8 cellular contexts compared by ENCODE assay signal in genomic region chr1:39919545-39919944, GRCh38. TPM values are rescaled to one million over a fixed set of nuclear protein-coding genes. Genes with fewer than 3 reads are reported as not detected.
DNase-seq lines count a peak whose midpoint lies in the region; ATAC-seq and TF ChIP-seq lines count a peak whose summit lies in the region.

No MANE protein-coding gene starts in this region.

- H3K9me3 ChIP-seq in upper lobe of right lung = no peaks in the 10 kb centered on the region

- POLR2A ChIA-PET in activated CD8-positive, alpha-beta T cell treated with anti-CD3 and anti-CD28 coated beads, Interleukin-2, amount 10 ng/mL, durations not matched to agents 7 days and 5 days (lab: Charles Lee) = interaction anchor here (1.0 kb wide), 1 partner anchor 17 kb away, joined by 3 read pairs; no protein-coding TSS in a partner anchor

- H3K4me3 ChIP-seq in upper lobe of right lung = no peak overlapping the region

- intact Hi-C loops in natural killer cell (cut with micrococcal nuclease) = loop anchor here (1.0 to 2.0 kb wide), 2 partner anchors 53 to 113 kb away; no protein-coding TSS in a partner anchor
- intact Hi-C loops in upper lobe of right lung (cut with DNase I) = loop anchor here (10.0 kb wide), 1 partner anchor 45 kb away; no protein-coding TSS in a partner anchor

- H3K27ac ChIP-seq in upper lobe of right lung = no peak overlapping the region

- DNase-seq in G401 (ENCODE audit: low spot score) = peak; percentile 74
- peak; percentile 97 for DNase-seq in NCI-H748 (lab: John Stamatoyannopoulos, UW; ENCODE audit: unreplicated experiment)
- peak; percentile 50 for DNase-seq in activated CD8-positive, alpha-beta T cell treated with anti-CD3 and anti-CD28 coated beads, Interleukin-2, amount 10 ng/mL, durations not matched to agents 7 days and 5 days
- no peak for DNase-seq in natural killer cell
- DNase-seq in upper lobe of right lung = peak; percentile 77

- H3K36me3 ChIP-seq in upper lobe of right lung = no peaks in the 10 kb centered on the region

- no peaks in the 10 kb centered on the region for H3K4me1 ChIP-seq in upper lobe of right lung

- ATAC-seq in HG03521 (IDR thresholded peaks at IDR 0.05; ENCODE audit: unreplicated experiment) (peak; percentile 46), esophagus mucosa (peak; percentile 92), natural killer cell (peak; percentile 64 to 86 (median 82)), upper lobe of right lung (peak; percentile 98), HG03135 (IDR thresholded peaks at IDR 0.05; ENCODE audit: unreplicated experiment) (no peak)
- ATAC-seq in activated CD8-positive, alpha-beta T cell treated with anti-CD3 and anti-CD28 coated beads, Interleukin-2, amount 10 ng/mL, durations not matched to agents 7 days and 5 days = peak; percentile 95

- CTCF ChIA-PET in activated CD8-positive, alpha-beta T cell treated with anti-CD3 and anti-CD28 coated beads, Interleukin-2, amount 10 ng/mL, durations not matched to agents 7 days and 5 days (lab: Charles Lee) = interaction anchor here (0.7 to 10.1 kb wide), 36 partner anchors 10 to 313 kb away, joined by 3 to 150 read pairs (median 6); partner anchors contain the start of genes CAP1, MFSD2A and MYCL

- H3K4me1 Mint-ChIP-seq in activated CD8-positive, alpha-beta T cell treated with anti-CD3 and anti-CD28 coated beads, Interleukin-2, amount 10 ng/mL, durations not matched to agents 7 days and 5 days (ENCODE audit: low read depth) = no peaks in the 10 kb centered on the region
- H3K4me1 Mint-ChIP-seq in natural killer cell = no peaks in the 10 kb centered on the region

- in situ Hi-C loops in G401 (cut with HindIII; ENCODE audit: low sequenced_read_pairs) = no loop called here

- no peak overlapping the region for H3K27ac Mint-ChIP-seq in activated CD8-positive, alpha-beta T cell treated with anti-CD3 and anti-CD28 coated beads, Interleukin-2, amount 10 ng/mL, durations not matched to agents 7 days and 5 days
- H3K27ac Mint-ChIP-seq in natural killer cell = no peak overlapping the region

- no peaks in the 10 kb centered on the region for H3K9me3 Mint-ChIP-seq in activated CD8-positive, alpha-beta T cell treated with anti-CD3 and anti-CD28 coated beads, Interleukin-2, amount 10 ng/mL, durations not matched to agents 7 days and 5 days (ENCODE audit: insufficient read depth)
- H3K9me3 Mint-ChIP-seq in natural killer cell = no peaks in the 10 kb centered on the region

- H3K27me3 ChIP-seq in upper lobe of right lung = no peaks in the 10 kb centered on the region

- TF ChIP-seq CTCF in natural killer cell (IDR thresholded peaks at IDR 0.05) = peak; percentile 38
- peak; percentile 57 for TF ChIP-seq CTCF in upper lobe of right lung (IDR thresholded peaks at IDR 0.05)

- H3K27me3 Mint-ChIP-seq in activated CD8-positive, alpha-beta T cell treated with anti-CD3 and anti-CD28 coated beads, Interleukin-2, amount 10 ng/mL, durations not matched to agents 7 days and 5 days (ENCODE audit: low read depth) = no peaks in the 10 kb centered on the region
- H3K27me3 Mint-ChIP-seq in natural killer cell (ENCODE audit: low read depth in 2 of 2) = peaks cover 0 to 5% of the 10 kb centered on the region in 2 donors

- H3K4me3 Mint-ChIP-seq in activated CD8-positive, alpha-beta T cell treated with anti-CD3 and anti-CD28 coated beads, Interleukin-2, amount 10 ng/mL, durations not matched to agents 7 days and 5 days = no peak overlapping the region
- no peak overlapping the region for H3K4me3 Mint-ChIP-seq in natural killer cell

- H3K36me3 Mint-ChIP-seq in activated CD8-positive, alpha-beta T cell treated with anti-CD3 and anti-CD28 coated beads, Interleukin-2, amount 10 ng/mL, durations not matched to agents 7 days and 5 days (ENCODE audit: low read depth) = no peaks in the 10 kb centered on the region
- H3K36me3 Mint-ChIP-seq in natural killer cell = no peaks in the 10 kb centered on the region

RNA-seq across cellular contexts. Expression of gene MYCL, which starts 17.8 kb away (rescaled TPM):
- 8.2 and 11.3 TPM in 2 replicates for total RNA-seq in G401 (2014; rRNA removed; shearing (Covaris generic))
- not detected for total RNA-seq in activated CD8-positive, alpha-beta T cell treated with anti-CD3 and anti-CD28 coated beads, Interleukin-2, amount 10 ng/mL, durations not matched to agents 7 days and 5 days
- total RNA-seq in esophagus mucosa (16.9 TPM), natural killer cell (1 to 10 TPM in 1 of 3 donors, under 1 TPM in 2; 0.70 to 1.9 (median 0.92) TPM), upper lobe of right lung (3.6 TPM)

RNA-seq across cellular contexts. Expression of gene MFSD2A, which starts 35.4 kb away (rescaled TPM):
- total RNA-seq in G401 (2014; rRNA removed; shearing (Covaris generic)) = 4.3 and 7.9 TPM in 2 replicates
- total RNA-seq in activated CD8-positive, alpha-beta T cell treated with anti-CD3 and anti-CD28 coated beads, Interleukin-2, amount 10 ng/mL, durations not matched to agents 7 days and 5 days = 1 to 10 TPM; 4.1 TPM
- total RNA-seq in esophagus mucosa (25.2 TPM), natural killer cell (1 to 10 TPM; 2.8 to 4.4 (median 3.7) TPM), upper lobe of right lung (225 TPM)

RNA-seq across cellular contexts. Expression of gene TRIT1, which starts 36.2 kb away (rescaled TPM):
- 71.8 and 83.3 TPM in 2 replicates for total RNA-seq in G401 (2014; rRNA removed; shearing (Covaris generic))
- 10 to 100 TPM; 18.2 to 18.8 TPM for total RNA-seq in activated CD8-positive, alpha-beta T cell treated with anti-CD3 and anti-CD28 coated beads, Interleukin-2, amount 10 ng/mL, durations not matched to agents 7 days and 5 days
- total RNA-seq in esophagus mucosa = 18.4 TPM
- 10 to 100 TPM in 1 of 3 donors, 1 to 10 TPM in 2; 8.8 to 14.6 (median 9.9) TPM for total RNA-seq in natural killer cell
- total RNA-seq in upper lobe of right lung = 13.1 TPM
